Comparison of ENCODE assay signal across 9 cellular contexts in genomic region chr1:8425150-8425780, GRCh38.
DNase-seq lines count a peak whose midpoint lies in the region; ATAC-seq and TF ChIP-seq lines count a peak whose summit lies in the region.
"Had no signal": no experiment of that assay in that cellular context is flagged by ENCODE, and none has a peak within 500 bp of the region (broad histone marks: within the 10 kb centered on the region; RNA-seq: fewer than 3 reads in every experiment).

No MANE protein-coding gene starts in this region.

- intact Hi-C loops in activated CD4-positive, alpha-beta T cell treated with anti-CD3 and anti-CD28 coated beads for 36 hours (cut with DNase I, micrococcal nuclease) = loop anchor here (2.0 kb wide), 3 partner anchors 28 to 100 kb away; no protein-coding TSS in a partner anchor
- intact Hi-C loops in lower lobe of right lung (cut with DNase I) (no loop called here), testis (cut with DNase I; ENCODE audit: low total_unique reads) (no loop called here)

- H3K4me3 ChIP-seq in lower lobe of right lung = no peak overlapping the region
- H3K4me3 ChIP-seq in testis = no peak overlapping the region

- H3K4me1 ChIP-seq in lower lobe of right lung (peaks cover 52% of the 10 kb centered on the region), testis (peaks cover 32% of the 10 kb centered on the region)

- no peak for TF ChIP-seq CTCF in lower lobe of right lung (IDR thresholded peaks at IDR 0.05)
- TF ChIP-seq CTCF in testis (IDR thresholded peaks at IDR 0.05) = no peak

- peak overlapping the region; percentile 94 for H3K27ac ChIP-seq in lower lobe of right lung
- peak overlapping the region; percentile 97 to 100 for H3K27ac ChIP-seq in testis

- peak overlapping the region; percentile 97 for H3K27ac Mint-ChIP-seq in activated CD4-positive, alpha-beta T cell treated with anti-CD3 and anti-CD28 coated beads for 36 hours
- H3K27ac Mint-ChIP-seq in activated naive CD8-positive, alpha-beta T cell treated with anti-CD3 and anti-CD28 coated beads for 36 hours = peak overlapping the region; percentile 88

- ATAC-seq in activated CD4-positive, alpha-beta T cell treated with anti-CD3 and anti-CD28 coated beads for 36 hours = peak; percentile 28
- ATAC-seq in lower lobe of right lung = no peak
- ATAC-seq in GM18511 (IDR thresholded peaks at IDR 0.05; ENCODE audit: unreplicated experiment) = no peak
- no peak for ATAC-seq in GM21529 (IDR thresholded peaks at IDR 0.05; ENCODE audit: unreplicated experiment)

- DNase-seq in activated CD4-positive, alpha-beta T cell treated with anti-CD3 and anti-CD28 coated beads for 36 hours = peak; percentile 28
- no peak for DNase-seq in activated CD4-positive, alpha-beta T cell treated with anti-CD3 and anti-CD28 coated beads, Interleukin-2, amount 50 U/mL, for 4 hours
- DNase-seq in activated naive CD8-positive, alpha-beta T cell treated with anti-CD3 and anti-CD28 coated beads for 36 hours = no peak
- DNase-seq in lower lobe of right lung (no peak), testis (no peak), COLO829 (ENCODE audit: low spot score) (no peak)
- DNase-seq: ACHN had no signal

- H3K27me3 ChIP-seq in lower lobe of right lung (ENCODE audit: low read depth) (no peaks in the 10 kb centered on the region), testis (no peaks in the 10 kb centered on the region)

- H3K36me3 Mint-ChIP-seq in activated CD4-positive, alpha-beta T cell treated with anti-CD3 and anti-CD28 coated beads for 36 hours (ENCODE audit: low read depth) = peaks cover 9% of the 10 kb centered on the region
- H3K36me3 Mint-ChIP-seq in activated naive CD8-positive, alpha-beta T cell treated with anti-CD3 and anti-CD28 coated beads for 36 hours = peaks cover 18% of the 10 kb centered on the region

- H3K9me3 ChIP-seq in lower lobe of right lung = no peaks in the 10 kb centered on the region
- no peaks in the 10 kb centered on the region for H3K9me3 ChIP-seq in testis

- CTCF ChIA-PET in activated CD4-positive, alpha-beta T cell treated with anti-CD3 and anti-CD28 coated beads for 36 hours (lab: Charles Lee) = interaction anchor here (1.4 to 1.8 kb wide), 2 partner anchors 15 to 21 kb away, joined by 3 to 5 read pairs; no protein-coding TSS in a partner anchor

- peaks cover 6% of the 10 kb centered on the region for H3K36me3 ChIP-seq in lower lobe of right lung
- H3K36me3 ChIP-seq in testis (ENCODE audit: low read depth, missing control alignments) = no peaks in the 10 kb centered on the region

- H3K4me3 Mint-ChIP-seq in activated CD4-positive, alpha-beta T cell treated with anti-CD3 and anti-CD28 coated beads for 36 hours = peak overlapping the region; percentile 84
- H3K4me3 Mint-ChIP-seq in activated naive CD8-positive, alpha-beta T cell treated with anti-CD3 and anti-CD28 coated beads for 36 hours = no peak overlapping the region

- no peaks in the 10 kb centered on the region for H3K27me3 Mint-ChIP-seq in activated CD4-positive, alpha-beta T cell treated with anti-CD3 and anti-CD28 coated beads for 36 hours
- H3K27me3 Mint-ChIP-seq in activated naive CD8-positive, alpha-beta T cell treated with anti-CD3 and anti-CD28 coated beads for 36 hours = no peaks in the 10 kb centered on the region

- no peak for TF ChIP-seq POLR2A in testis (IDR thresholded peaks at IDR 0.05)

- 81 to 89% methylated on average over 10 of the region's 10 CpGs for WGBS in testis, 2 donors

- H3K4me1 Mint-ChIP-seq in activated CD4-positive, alpha-beta T cell treated with anti-CD3 and anti-CD28 coated beads for 36 hours = peaks cover 52% of the 10 kb centered on the region
- H3K4me1 Mint-ChIP-seq in activated naive CD8-positive, alpha-beta T cell treated with anti-CD3 and anti-CD28 coated beads for 36 hours = peaks cover 48% of the 10 kb centered on the region

- H3K9me3 Mint-ChIP-seq in activated CD4-positive, alpha-beta T cell treated with anti-CD3 and anti-CD28 coated beads for 36 hours (ENCODE audit: low read depth) = peaks cover 3% of the 10 kb centered on the region
- peaks cover 5% of the 10 kb centered on the region for H3K9me3 Mint-ChIP-seq in activated naive CD8-positive, alpha-beta T cell treated with anti-CD3 and anti-CD28 coated beads for 36 hours

- POLR2A ChIA-PET in activated CD4-positive, alpha-beta T cell treated with anti-CD3 and anti-CD28 coated beads for 36 hours (lab: Charles Lee) = interaction anchor here (0.6 to 1.3 kb wide), 5 partner anchors 36 to 1268 kb away, joined by 4 to 7 read pairs (median 4); no protein-coding TSS in a partner anchor

Comparison
In these comparisons a context has a peak if more than half of its experiments do, and no peak if none do; other contexts are left out.
1. intact Hi-C loops: an anchor here in activated CD4-positive, alpha-beta T cell treated with anti-CD3 and anti-CD28 coated beads for 36 hours (2.0 kb wide); none called in lower lobe of right lung and testis.